1 cellular context compared by ENCODE assay signal in the genomic region with DNA sequence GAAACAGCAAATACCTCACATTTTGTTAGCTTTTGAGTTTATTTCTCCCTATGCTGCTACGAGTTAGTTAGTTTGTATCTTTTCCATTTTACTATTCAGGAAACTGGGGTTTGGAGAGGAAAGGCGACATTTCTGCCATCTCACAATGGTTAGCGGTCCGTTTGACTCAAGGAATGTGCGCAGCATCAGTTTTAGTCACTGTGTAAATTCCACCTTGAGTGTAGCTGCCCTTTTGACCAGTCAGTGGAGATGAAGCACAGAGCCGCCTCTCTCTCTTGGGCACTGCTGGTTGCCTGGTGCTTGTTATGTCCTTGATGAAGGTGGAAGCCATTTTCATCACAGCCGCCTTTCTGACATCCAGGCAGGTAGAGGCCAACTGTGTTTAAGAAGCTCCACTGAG.
TF ChIP-seq lines count a peak whose summit lies in the region.

No MANE protein-coding gene starts in this region.

TF ChIP-seq in GM23338, 12 proteins besides CTCF, POLR2A, EP300 and RAD21 (continued from another document):
- TF ChIP-seq, protein P1, sequence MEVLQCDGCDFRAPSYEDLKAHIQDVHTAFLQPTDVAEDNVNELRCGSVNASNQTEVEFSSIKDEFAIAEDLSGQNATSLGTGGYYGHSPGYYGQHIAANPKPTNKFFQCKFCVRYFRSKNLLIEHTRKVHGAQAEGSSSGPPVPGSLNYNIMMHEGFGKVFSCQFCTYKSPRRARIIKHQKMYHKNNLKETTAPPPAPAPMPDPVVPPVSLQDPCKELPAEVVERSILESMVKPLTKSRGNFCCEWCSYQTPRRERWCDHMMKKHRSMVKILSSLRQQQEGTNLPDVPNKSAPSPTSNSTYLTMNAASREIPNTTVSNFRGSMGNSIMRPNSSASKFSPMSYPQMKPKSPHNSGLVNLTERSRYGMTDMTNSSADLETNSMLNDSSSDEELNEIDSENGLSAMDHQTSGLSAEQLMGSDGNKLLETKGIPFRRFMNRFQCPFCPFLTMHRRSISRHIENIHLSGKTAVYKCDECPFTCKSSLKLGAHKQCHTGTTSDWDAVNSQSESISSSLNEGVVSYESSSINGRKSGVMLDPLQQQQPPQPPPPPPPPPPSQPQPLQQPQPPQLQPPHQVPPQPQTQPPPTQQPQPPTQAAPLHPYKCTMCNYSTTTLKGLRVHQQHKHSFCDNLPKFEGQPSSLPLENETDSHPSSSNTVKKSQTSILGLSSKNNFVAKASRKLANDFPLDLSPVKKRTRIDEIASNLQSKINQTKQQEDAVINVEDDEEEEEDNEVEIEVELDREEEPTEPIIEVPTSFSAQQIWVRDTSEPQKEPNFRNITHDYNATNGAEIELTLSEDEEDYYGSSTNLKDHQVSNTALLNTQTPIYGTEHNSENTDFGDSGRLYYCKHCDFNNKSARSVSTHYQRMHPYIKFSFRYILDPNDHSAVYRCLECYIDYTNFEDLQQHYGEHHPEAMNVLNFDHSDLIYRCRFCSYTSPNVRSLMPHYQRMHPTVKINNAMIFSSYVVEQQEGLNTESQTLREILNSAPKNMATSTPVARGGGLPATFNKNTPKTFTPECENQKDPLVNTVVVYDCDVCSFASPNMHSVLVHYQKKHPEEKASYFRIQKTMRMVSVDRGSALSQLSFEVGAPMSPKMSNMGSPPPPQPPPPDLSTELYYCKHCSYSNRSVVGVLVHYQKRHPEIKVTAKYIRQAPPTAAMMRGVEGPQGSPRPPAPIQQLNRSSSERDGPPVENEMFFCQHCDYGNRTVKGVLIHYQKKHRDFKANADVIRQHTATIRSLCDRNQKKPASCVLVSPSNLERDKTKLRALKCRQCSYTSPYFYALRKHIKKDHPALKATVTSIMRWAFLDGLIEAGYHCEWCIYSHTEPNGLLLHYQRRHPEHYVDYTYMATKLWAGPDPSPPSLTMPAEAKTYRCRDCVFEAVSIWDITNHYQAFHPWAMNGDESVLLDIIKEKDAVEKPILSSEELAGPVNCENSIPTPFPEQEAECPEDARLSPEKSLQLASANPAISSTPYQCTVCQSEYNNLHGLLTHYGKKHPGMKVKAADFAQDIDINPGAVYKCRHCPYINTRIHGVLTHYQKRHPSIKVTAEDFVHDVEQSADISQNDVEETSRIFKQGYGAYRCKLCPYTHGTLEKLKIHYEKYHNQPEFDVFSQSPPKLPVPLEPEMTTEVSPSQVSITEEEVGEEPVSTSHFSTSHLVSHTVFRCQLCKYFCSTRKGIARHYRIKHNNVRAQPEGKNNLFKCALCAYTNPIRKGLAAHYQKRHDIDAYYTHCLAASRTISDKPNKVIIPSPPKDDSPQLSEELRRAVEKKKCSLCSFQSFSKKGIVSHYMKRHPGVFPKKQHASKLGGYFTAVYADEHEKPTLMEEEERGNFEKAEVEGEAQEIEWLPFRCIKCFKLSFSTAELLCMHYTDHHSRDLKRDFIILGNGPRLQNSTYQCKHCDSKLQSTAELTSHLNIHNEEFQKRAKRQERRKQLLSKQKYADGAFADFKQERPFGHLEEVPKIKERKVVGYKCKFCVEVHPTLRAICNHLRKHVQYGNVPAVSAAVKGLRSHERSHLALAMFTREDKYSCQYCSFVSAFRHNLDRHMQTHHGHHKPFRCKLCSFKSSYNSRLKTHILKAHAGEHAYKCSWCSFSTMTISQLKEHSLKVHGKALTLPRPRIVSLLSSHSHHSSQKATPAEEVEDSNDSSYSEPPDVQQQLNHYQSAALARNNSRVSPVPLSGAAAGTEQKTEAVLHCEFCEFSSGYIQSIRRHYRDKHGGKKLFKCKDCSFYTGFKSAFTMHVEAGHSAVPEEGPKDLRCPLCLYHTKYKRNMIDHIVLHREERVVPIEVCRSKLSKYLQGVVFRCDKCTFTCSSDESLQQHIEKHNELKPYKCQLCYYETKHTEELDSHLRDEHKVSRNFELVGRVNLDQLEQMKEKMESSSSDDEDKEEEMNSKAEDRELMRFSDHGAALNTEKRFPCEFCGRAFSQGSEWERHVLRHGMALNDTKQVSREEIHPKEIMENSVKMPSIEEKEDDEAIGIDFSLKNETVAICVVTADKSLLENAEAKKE (CRISPR knock-in tag; IDR thresholded peaks at IDR 0.05) = no peak
